16 cellular contexts compared by ENCODE assay signal in the genomic region with DNA sequence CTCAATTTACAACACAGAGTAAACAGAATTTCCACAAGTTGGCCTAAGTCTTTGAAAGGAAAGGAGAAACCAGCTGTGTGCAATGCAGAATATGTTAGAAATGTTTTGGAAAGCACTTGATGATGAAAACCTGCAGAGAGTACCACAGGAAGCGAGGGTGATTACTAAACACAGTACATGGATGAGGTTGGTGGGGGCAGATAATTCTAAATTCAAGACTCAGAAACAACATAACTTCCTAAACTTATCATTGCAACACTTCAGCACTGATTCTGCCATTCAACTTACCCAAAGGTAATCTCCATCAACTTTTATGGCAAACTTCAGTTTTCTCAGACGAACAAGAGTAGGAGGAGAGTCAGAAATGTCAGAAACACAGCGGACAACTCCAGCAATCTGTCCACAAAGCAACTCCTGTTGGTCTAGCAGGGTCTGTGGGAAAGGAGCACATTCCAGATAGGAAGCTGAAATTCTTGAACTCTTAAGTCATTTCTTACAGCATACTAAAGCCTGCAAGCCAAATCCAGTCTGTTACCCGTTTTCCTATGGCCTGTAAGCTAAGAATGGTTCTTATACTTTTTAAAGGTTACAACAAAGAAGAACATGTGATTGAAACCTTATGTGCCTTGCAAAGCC. TPM values are rescaled to one million over a fixed set of nuclear protein-coding genes. Genes with fewer than 3 reads are reported as not detected.
DNase-seq lines count a peak whose midpoint lies in the region; ATAC-seq and TF ChIP-seq lines count a peak whose summit lies in the region.
"Had no signal": no experiment of that assay in that cellular context is flagged by ENCODE, and none has a peak within 500 bp of the region (broad histone marks: within the 10 kb centered on the region; RNA-seq: fewer than 3 reads in every experiment).

No MANE protein-coding gene starts in this region.

- H3K4me1 ChIP-seq in ascending aorta = no peaks in the 10 kb centered on the region

- peaks cover 24 to 61% of the 10 kb centered on the region in 2 donors for H3K36me3 ChIP-seq in ascending aorta

- CTCF ChIA-PET in AG04450 (lab: Charles Lee) = interaction anchor here (0.7 to 1.3 kb wide), 3 partner anchors 16 to 111 kb away, joined by 3 to 4 read pairs (median 4); no protein-coding TSS in a partner anchor

- H3K4me3 ChIP-seq in AG04450 (ENCODE audit: low read depth, low read length) = no peak overlapping the region
- H3K4me3 ChIP-seq in ascending aorta = no peak overlapping the region
- H3K4me3 ChIP-seq: GM23248, heart right ventricle, mucosa of descending colon, transverse colon had no signal

- POLR2A ChIA-PET in AG04450 (lab: Yijun Ruan, JAX) = no interaction called here

- peak overlapping the region; percentile 62 for H3K27ac ChIP-seq in AG04450 (ENCODE audit: low read depth, low read length)
- no peak overlapping the region for H3K27ac ChIP-seq in ascending aorta
- H3K27ac ChIP-seq: GM23248, heart right ventricle, transverse colon had no signal

- TF ChIP-seq CTCF in AG04450 (IDR thresholded peaks at IDR 0.05; ENCODE audit: low read depth, low read length) (no peak), ascending aorta (IDR thresholded peaks at IDR 0.05) (no peak)

- ATAC-seq in GM18907 (IDR thresholded peaks at IDR 0.05; ENCODE audit: unreplicated experiment) (no peak), HG02642 (IDR thresholded peaks at IDR 0.05; ENCODE audit: poor library complexity, unreplicated experiment) (no peak)
- ATAC-seq: heart right ventricle, mucosa of descending colon, sciatic nerve had no signal

- intact Hi-C loops in ascending aorta (cut with DNase I) = no loop called here

- H3K9me3 ChIP-seq in AG04450 (ENCODE audit: control insufficient read depth, insufficient read depth, low read length) (no peaks in the 10 kb centered on the region), ascending aorta (no peaks in the 10 kb centered on the region)
- H3K9me3 ChIP-seq: heart right ventricle, mucosa of descending colon, transverse colon had no signal

- H3K27me3 ChIP-seq in AG04450 (ENCODE audit: control insufficient read depth, insufficient read depth, low read length) = no peaks in the 10 kb centered on the region
- H3K27me3 ChIP-seq in ascending aorta = no peaks in the 10 kb centered on the region
- H3K27me3 ChIP-seq: heart right ventricle, transverse colon had no signal

- DNase-seq in AG04450 (ENCODE audit: low read depth, low spot score) = peak; percentile 16
- peak; percentile 82 for DNase-seq in GF-D8 (lab: John Stamatoyannopoulos, UW)
- DNase-seq in SW480 (ENCODE audit: low spot score) = peak; percentile 46
- peak; percentile 63 for DNase-seq in iris pigment epithelial cell (ENCODE audit: low read depth)
- DNase-seq in ascending aorta (ENCODE audit: low spot score in 2 of 2) = no peak
- DNase-seq in NCI-H2107 (lab: John Stamatoyannopoulos, UW) = no peak
- DNase-seq: activated naive CD4-positive, alpha-beta T cell treated with Interleukin-2 at 50 U/mL for 16 hours; CD4-positive, CD25-positive, alpha-beta regulatory T cell; GM23248; heart right ventricle; mucosa of descending colon; SHP77; transverse colon had no signal

RNA-seq across cellular contexts. Expression of a gene that starts 6.8 kb away (rescaled TPM):
- 24.4 and 30.9 TPM in 2 replicates for polyA plus RNA-seq in AG04450 (2011; rRNA removed)
- 26.2 and 36.5 TPM in 2 replicates for polyA minus RNA-seq in AG04450 (2011; rRNA and poly(A)+ RNA removed)
- total RNA-seq in ascending aorta = 39.3 TPM

RNA-seq across cellular contexts. Expression of a gene that starts 6.9 kb away (rescaled TPM):
- polyA plus RNA-seq in AG04450 (2011; rRNA removed) = 32.1 and 38.5 TPM in 2 replicates
- polyA minus RNA-seq in AG04450 (2011; rRNA and poly(A)+ RNA removed) = 15.5 and 24.4 TPM in 2 replicates
- total RNA-seq in ascending aorta = 85.6 TPM

RNA-seq across cellular contexts. Expression of a gene that starts 35.5 kb away (rescaled TPM):
- polyA plus RNA-seq in AG04450 (2011; rRNA removed) = 30.6 and 34.8 TPM in 2 replicates
- polyA minus RNA-seq in AG04450 (2011; rRNA and poly(A)+ RNA removed) = 37.7 and 44.5 TPM in 2 replicates
- 11.6 TPM for total RNA-seq in ascending aorta

RNA-seq across cellular contexts. Expression of a gene that starts 47.8 kb away (rescaled TPM):
- 1.9 TPM in 2 replicates for polyA plus RNA-seq in AG04450 (2011; rRNA removed)
- 1.9 and 2.4 TPM in 2 replicates for polyA minus RNA-seq in AG04450 (2011; rRNA and poly(A)+ RNA removed)
- total RNA-seq in ascending aorta = 0.32 TPM

Comparison
In these comparisons a context has a peak if more than half of its experiments do, and no peak if none do; other contexts are left out.
1. DNase-seq: peak in AG04450 (single experiment), GF-D8 (single experiment), SW480 (single experiment) and iris pigment epithelial cell (single experiment); none in ascending aorta (0 of 2) and NCI-H2107 (single experiment).